1 cellular context compared by ENCODE assay signal in the genomic region with DNA sequence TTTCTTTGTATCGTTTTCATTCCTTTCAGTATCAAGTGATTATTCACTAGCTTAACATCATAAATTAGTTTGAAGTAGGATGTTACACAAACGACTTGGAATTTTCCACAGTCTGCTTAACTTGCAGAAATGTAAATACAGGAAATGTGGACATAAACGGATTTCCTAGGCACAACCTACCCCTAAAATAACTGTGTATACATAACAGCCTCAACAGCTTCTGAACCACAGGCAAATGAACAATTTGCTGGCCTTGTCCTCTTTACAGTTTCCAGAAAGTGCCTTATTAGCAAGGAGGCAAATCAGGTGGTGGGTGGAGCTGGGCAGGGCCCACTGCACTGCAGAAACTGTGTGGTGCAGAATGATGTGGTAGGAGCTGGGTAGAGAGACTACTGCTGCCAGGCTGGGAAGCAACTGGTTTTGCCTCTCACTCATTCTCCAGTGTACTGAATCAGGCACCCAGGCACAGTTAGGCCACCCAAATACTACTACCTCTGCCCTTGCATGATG.
TF ChIP-seq lines count a peak whose summit lies in the region.

No MANE protein-coding gene starts in this region.

TF ChIP-seq in HepG2, 621 proteins besides CTCF, POLR2A, EP300 and RAD21 (continued from another document):
- TF ChIP-seq TFE3 (CRISPR knock-in tag; IDR thresholded peaks at IDR 0.05) (peak; percentile 70; the same call in 1 of the 2 replicates), ZBTB25 (CRISPR knock-in tag; IDR thresholded peaks at IDR 0.05) (peak; percentile 79; the same call in 1 of the 2 replicates), GFI1 (CRISPR knock-in tag; IDR thresholded peaks at IDR 0.05; ENCODE audit: borderline replicate concordance) (peak; percentile 74)
- TF ChIP-seq, protein P1, sequence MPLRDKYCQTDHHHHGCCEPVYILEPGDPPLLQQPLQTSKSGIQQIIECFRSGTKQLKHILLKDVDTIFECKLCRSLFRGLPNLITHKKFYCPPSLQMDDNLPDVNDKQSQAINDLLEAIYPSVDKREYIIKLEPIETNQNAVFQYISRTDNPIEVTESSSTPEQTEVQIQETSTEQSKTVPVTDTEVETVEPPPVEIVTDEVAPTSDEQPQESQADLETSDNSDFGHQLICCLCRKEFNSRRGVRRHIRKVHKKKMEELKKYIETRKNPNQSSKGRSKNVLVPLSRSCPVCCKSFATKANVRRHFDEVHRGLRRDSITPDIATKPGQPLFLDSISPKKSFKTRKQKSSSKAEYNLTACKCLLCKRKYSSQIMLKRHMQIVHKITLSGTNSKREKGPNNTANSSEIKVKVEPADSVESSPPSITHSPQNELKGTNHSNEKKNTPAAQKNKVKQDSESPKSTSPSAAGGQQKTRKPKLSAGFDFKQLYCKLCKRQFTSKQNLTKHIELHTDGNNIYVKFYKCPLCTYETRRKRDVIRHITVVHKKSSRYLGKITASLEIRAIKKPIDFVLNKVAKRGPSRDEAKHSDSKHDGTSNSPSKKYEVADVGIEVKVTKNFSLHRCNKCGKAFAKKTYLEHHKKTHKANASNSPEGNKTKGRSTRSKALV (CRISPR knock-in tag; IDR thresholded peaks at IDR 0.05): 0 out of 2 replicates have a peak, but pooled peaks have one; percentile 50
